22 cellular contexts compared by ENCODE assay signal in genomic region chr11:110079726-110080125, GRCh38. TPM values are rescaled to one million over a fixed set of nuclear protein-coding genes. Genes with fewer than 3 reads are reported as not detected.
"Had no signal": no experiment of that assay in that cellular context is flagged by ENCODE, and none has a peak within 500 bp of the region (broad histone marks: within the 10 kb centered on the region; RNA-seq: fewer than 3 reads in every experiment).

No MANE protein-coding gene starts in this region.

- ATAC-seq: esophagus mucosa, left colon, natural killer cell, right cardiac atrium had no signal

- H3K4me3 Mint-ChIP-seq: endodermal cell, immature natural killer cell, mesothelial cell of epicardium, natural killer cell, neural progenitor cell had no signal

- H3K9ac ChIP-seq: neural progenitor cell had no signal

- H3K36me3 ChIP-seq: gastrocnemius medialis, neural progenitor cell, ovary, stomach, thoracic aorta, transverse colon had no signal

- H3K27me3 ChIP-seq: gastrocnemius medialis, neural progenitor cell, ovary, stomach, transverse colon had no signal

- H3K9me3 ChIP-seq: ovary had no signal

- H3K4me1 Mint-ChIP-seq: immature natural killer cell, natural killer cell had no signal

- H3K4me2 ChIP-seq: neural progenitor cell had no signal

- H3K4me1 ChIP-seq: gastrocnemius medialis had no signal

- H3K36me3 Mint-ChIP-seq: immature natural killer cell, natural killer cell, neural progenitor cell had no signal

- H3K9me3 Mint-ChIP-seq: neural progenitor cell had no signal

- DNase-seq: effector CD4-positive, alpha-beta T cell; endodermal cell; gastrocnemius medialis; glutamatergic neuron; immature natural killer cell; kidney; left colon; natural killer cell; nucleus accumbens; ovary; right cardiac atrium; small intestine; stimulated activated CD4-positive, alpha-beta T cell treated with anti-CD3 and anti-CD28 coated beads, Interleukin-12 subunit alpha, Interleukin-12 subunit beta, amount 100 ng/mL, for 4 hours; stimulated activated naive CD4-positive, alpha-beta T cell; stomach; substantia nigra; transverse colon had no signal

- H2AFZ ChIP-seq: neural progenitor cell had no signal

- H3K27ac Mint-ChIP-seq: endodermal cell, immature natural killer cell, mesothelial cell of epicardium, natural killer cell, neural progenitor cell had no signal

- H3K4me3 ChIP-seq: coronary artery, gastrocnemius medialis, neural progenitor cell, ovary, stomach, thoracic aorta, transverse colon had no signal

- H3K27ac ChIP-seq: coronary artery, gastrocnemius medialis, neural progenitor cell, ovary, stomach, thoracic aorta, transverse colon had no signal

RNA-seq across cellular contexts. Expression of gene ZC3H12C, which starts 13.5 kb away (rescaled TPM):
- polyA plus RNA-seq: immature natural killer cell had no signal
